Comparison of ENCODE assay signal across 14 cellular contexts in genomic region chr19:10206226-10206873, GRCh38. TPM values are rescaled to one million over a fixed set of nuclear protein-coding genes. Genes with fewer than 3 reads are reported as not detected.
DNase-seq lines count a peak whose midpoint lies in the region; ATAC-seq and TF ChIP-seq lines count a peak whose summit lies in the region.
"Had no signal": no experiment of that assay in that cellular context is flagged by ENCODE, and none has a peak within 500 bp of the region (broad histone marks: within the 10 kb centered on the region; RNA-seq: fewer than 3 reads in every experiment).

No MANE protein-coding gene starts in this region.

- H3F3A ChIP-seq in DOHH2 (ENCODE audit: control insufficient read depth, insufficient read depth) = peaks cover 11% of the 10 kb centered on the region

- H3K9me3 ChIP-seq in DOHH2 (ENCODE audit: control insufficient read depth, insufficient read depth, low read length) = no peaks in the 10 kb centered on the region
- peaks cover 0 to 4% of the 10 kb centered on the region in 2 donors for H3K9me3 ChIP-seq in breast epithelium

- intact Hi-C loops in breast epithelium (cut with DNase I; ENCODE audit: low total_unique reads) = no loop called here
- intact Hi-C loops in dorsolateral prefrontal cortex (cut with DNase I) = no loop called here

- ATAC-seq in omental fat pad (ENCODE audit: low FRiP score) = no peak
- ATAC-seq: activated CD8-positive, alpha-beta T cell treated with anti-CD3 and anti-CD28 coated beads, Interleukin-2, amount 10 ng/mL, durations not matched to agents 7 days and 5 days; stimulated activated effector memory CD8-positive, alpha-beta T cell treated with anti-CD3 and anti-CD28 coated beads, Interleukin-12 subunit alpha, Interleukin-12 subunit beta, amount 100 ng/mL, for 72 hours had no signal

- DNase-seq in NCI-H2196 treated with DMSO at 0.1 percent for 48 hours (lab: John Stamatoyannopoulos, UW; ENCODE audit: unreplicated experiment) = peak; percentile 63
- DNase-seq in breast epithelium (ENCODE audit: low spot score in 2 of 2) = peak in 1 of 2 donors; percentile 57
- DNase-seq in nephron progenitor cell = no peak
- no peak for DNase-seq in stimulated activated CD4-positive, alpha-beta T cell treated with anti-CD3 and anti-CD28 coated beads, Interleukin-2, amount 100 ng/mL, for 48 hours
- DNase-seq in omental fat pad (ENCODE audit: low spot score) = no peak
- DNase-seq in NCI-H2171 treated with DMSO at 0.1 percent for 48 hours (lab: John Stamatoyannopoulos, UW) = no peak
- DNase-seq in dorsolateral prefrontal cortex = no peak
- DNase-seq: activated CD8-positive, alpha-beta T cell treated with anti-CD3 and anti-CD28 coated beads, Interleukin-2, amount 10 ng/mL, durations not matched to agents 7 days and 5 days; activated naive CD4-positive, alpha-beta T cell treated with anti-CD3 and anti-CD28 coated beads, Interleukin-2, amount 10 ng/mL, durations not matched to agents 7 days and 5 days; CD4-positive, alpha-beta memory T cell; NCI-H2081; stimulated activated CD4-positive, alpha-beta T cell treated with anti-CD3 and anti-CD28 coated beads, Interleukin-1b, Interleukin-23, amount 100 ng/mL, for 48 hours had no signal

- peaks cover 27% of the 10 kb centered on the region for H3K79me2 ChIP-seq in DOHH2 (ENCODE audit: control insufficient read depth, low read length)

- peaks cover 4% of the 10 kb centered on the region for H3K9me3 Mint-ChIP-seq in nephron progenitor cell
- H3K9me3 Mint-ChIP-seq: stimulated activated effector memory CD8-positive, alpha-beta T cell treated with anti-CD3 and anti-CD28 coated beads, Interleukin-12 subunit alpha, Interleukin-12 subunit beta, amount 100 ng/mL, for 72 hours had no signal

- H3K4me3 Mint-ChIP-seq in nephron progenitor cell = no peak overlapping the region
- H3K4me3 Mint-ChIP-seq: activated CD8-positive, alpha-beta T cell treated with anti-CD3 and anti-CD28 coated beads, Interleukin-2, amount 10 ng/mL, durations not matched to agents 7 days and 5 days; activated naive CD4-positive, alpha-beta T cell treated with anti-CD3 and anti-CD28 coated beads, Interleukin-2, amount 10 ng/mL, durations not matched to agents 7 days and 5 days; CD4-positive, alpha-beta memory T cell; stimulated activated effector memory CD8-positive, alpha-beta T cell treated with anti-CD3 and anti-CD28 coated beads, Interleukin-12 subunit alpha, Interleukin-12 subunit beta, amount 100 ng/mL, for 72 hours had no signal

- peak overlapping the region; percentile 79 for H3K27ac Mint-ChIP-seq in nephron progenitor cell
- H3K27ac Mint-ChIP-seq: activated CD8-positive, alpha-beta T cell treated with anti-CD3 and anti-CD28 coated beads, Interleukin-2, amount 10 ng/mL, durations not matched to agents 7 days and 5 days; activated naive CD4-positive, alpha-beta T cell treated with anti-CD3 and anti-CD28 coated beads, Interleukin-2, amount 10 ng/mL, durations not matched to agents 7 days and 5 days; stimulated activated effector memory CD8-positive, alpha-beta T cell treated with anti-CD3 and anti-CD28 coated beads, Interleukin-12 subunit alpha, Interleukin-12 subunit beta, amount 100 ng/mL, for 72 hours had no signal

- TF ChIP-seq CTCF in DOHH2 (IDR thresholded peaks at IDR 0.05; ENCODE audit: low read depth, low read length, poor library complexity, severe bottlenecking) (no peak), breast epithelium (IDR thresholded peaks at IDR 0.05) (no peak), nephron progenitor cell (IDR thresholded peaks at IDR 0.05) (no peak), omental fat pad (IDR thresholded peaks at IDR 0.05) (no peak), dorsolateral prefrontal cortex (IDR thresholded peaks at IDR 0.05 in 54 of 56, conservative IDR thresholded peaks at IDR 0.05 in 2 of 56; ENCODE audit: low read depth in 1 of 56, partially characterized antibody in 56 of 56) (no peak)

- no peak overlapping the region for H3K4me2 ChIP-seq in DOHH2 (ENCODE audit: low read length)

- TF ChIP-seq POLR2A in breast epithelium (IDR thresholded peaks at IDR 0.05) = no peak

- no peaks in the 10 kb centered on the region for H3K36me3 Mint-ChIP-seq in nephron progenitor cell (ENCODE audit: low read depth)
- H3K36me3 Mint-ChIP-seq: activated naive CD4-positive, alpha-beta T cell treated with anti-CD3 and anti-CD28 coated beads, Interleukin-2, amount 10 ng/mL, durations not matched to agents 7 days and 5 days; stimulated activated effector memory CD8-positive, alpha-beta T cell treated with anti-CD3 and anti-CD28 coated beads, Interleukin-12 subunit alpha, Interleukin-12 subunit beta, amount 100 ng/mL, for 72 hours had no signal

- H3K27me3 ChIP-seq in DOHH2 (ENCODE audit: control insufficient read depth, low read length) (no peaks in the 10 kb centered on the region), breast epithelium (no peaks in the 10 kb centered on the region), dorsolateral prefrontal cortex (no peaks in the 10 kb centered on the region)

- no peaks in the 10 kb centered on the region for H3K9me2 ChIP-seq in DOHH2 (replicated peaks; ENCODE audit: control insufficient read depth, low read length)

- H3K27ac ChIP-seq in DOHH2 (ENCODE audit: low read depth, low read length) (peak overlapping the region; percentile 0; the same call in 1 of the 2 replicates), breast epithelium (peak overlapping the region; percentile 70 to 84), dorsolateral prefrontal cortex (no peak overlapping the region)

- H3K36me3 ChIP-seq in DOHH2 (ENCODE audit: control insufficient read depth, low read length) (peaks cover 7% of the 10 kb centered on the region; the same call in 1 of the 2 replicates), breast epithelium (no peaks in the 10 kb centered on the region)

- peaks cover 5% of the 10 kb centered on the region for H3K4me1 Mint-ChIP-seq in nephron progenitor cell
- H3K4me1 Mint-ChIP-seq: activated naive CD4-positive, alpha-beta T cell treated with anti-CD3 and anti-CD28 coated beads, Interleukin-2, amount 10 ng/mL, durations not matched to agents 7 days and 5 days; CD4-positive, alpha-beta memory T cell; stimulated activated effector memory CD8-positive, alpha-beta T cell treated with anti-CD3 and anti-CD28 coated beads, Interleukin-12 subunit alpha, Interleukin-12 subunit beta, amount 100 ng/mL, for 72 hours had no signal

- H3K27me3 Mint-ChIP-seq in nephron progenitor cell (ENCODE audit: low read depth, poor library complexity) = peaks cover 3% of the 10 kb centered on the region
- H3K27me3 Mint-ChIP-seq: CD4-positive, alpha-beta memory T cell had no signal

- no peak overlapping the region for H3K4me3 ChIP-seq in DOHH2 (ENCODE audit: low read length)
- no peak overlapping the region for H3K4me3 ChIP-seq in breast epithelium
- H3K4me3 ChIP-seq in dorsolateral prefrontal cortex = no peak overlapping the region

- H3K4me1 ChIP-seq in DOHH2 (ENCODE audit: control insufficient read depth, low read length) (peaks cover 50% of the 10 kb centered on the region), breast epithelium (no peaks in the 10 kb centered on the region)

- no peaks in the 10 kb centered on the region for H4K20me1 ChIP-seq in DOHH2 (ENCODE audit: control insufficient read depth, insufficient read depth, low read depth, low read length)

RNA-seq across cellular contexts. Expression of gene DNMT1, which starts 11.6 kb away (rescaled TPM):
- total RNA-seq in breast epithelium = 10 to 100 TPM; 30.6 to 55.1 (median 55.0) TPM
- total RNA-seq in omental fat pad = 10 to 100 TPM; 38.4 to 84.7 (median 50.2) TPM
- total RNA-seq in dorsolateral prefrontal cortex = 100 to 1,000 TPM in 1 of 120 experiments, 10 to 100 TPM in 119; 44.4 to 105 (median 67.2) TPM

RNA-seq across cellular contexts. Expression of gene S1PR2, which starts 24.8 kb away (rescaled TPM):
- total RNA-seq in breast epithelium (10 to 100 TPM in 2 of 3 donors, 1 to 10 TPM in 1; 6.1 to 18.4 (median 13.1) TPM), omental fat pad (10 to 100 TPM; 15.1 to 16.8 (median 15.9) TPM), dorsolateral prefrontal cortex (1 to 10 TPM; 1.1 to 4.4 (median 2.1) TPM)

RNA-seq across cellular contexts. Expression of gene MRPL4, which starts 45.7 kb away (rescaled TPM):
- total RNA-seq in breast epithelium (10 to 100 TPM; 40.2 to 57.7 (median 52.7) TPM), omental fat pad (10 to 100 TPM; 44.6 to 73.3 (median 65.7) TPM), dorsolateral prefrontal cortex (10 to 100 TPM; 35.7 to 68.1 (median 53.5) TPM)

Comparison
In these comparisons a context has a peak if more than half of its experiments do, and no peak if none do; other contexts are left out.
1. H3K27ac ChIP-seq: peak in DOHH2 (single experiment) and breast epithelium (2 of 2); none in dorsolateral prefrontal cortex (0 of 59).